ENCODE assay signal across 9 cellular contexts in the genomic region with DNA sequence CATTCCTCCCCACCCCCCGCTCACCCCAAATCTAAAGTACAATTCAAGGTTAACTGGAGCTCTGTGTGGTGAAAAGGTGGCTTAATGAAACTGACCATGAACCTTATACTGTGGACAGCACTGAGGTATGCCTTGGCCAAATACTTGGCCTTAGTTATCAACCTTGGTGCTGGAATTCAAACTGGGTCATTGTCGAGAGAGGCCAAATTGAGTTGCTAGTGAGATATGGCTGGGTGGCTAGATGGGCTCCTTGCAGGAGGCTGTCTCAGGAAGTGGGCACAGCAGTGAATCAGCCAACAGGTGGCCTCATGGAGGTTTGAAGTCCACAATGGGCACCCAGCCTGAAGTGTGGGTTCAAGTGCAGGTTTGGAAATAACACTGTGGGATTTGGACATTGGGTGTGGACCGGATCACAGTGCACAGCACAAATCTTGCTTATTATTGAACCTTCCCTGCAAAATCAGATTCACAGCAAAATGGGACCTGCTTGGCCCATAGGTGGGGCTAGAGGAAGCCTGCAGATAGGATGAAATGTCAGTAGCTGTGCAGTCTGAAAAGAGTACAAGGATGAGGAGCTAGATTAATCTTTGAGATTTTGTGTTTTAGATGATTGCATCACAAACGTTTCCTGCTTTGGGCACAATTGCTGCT. TPM values are rescaled to one million over a fixed set of nuclear protein-coding genes. Genes with fewer than 3 reads are reported as not detected.
A peak's percentile ranks its signal among the peaks of the same experiment; 100 is the strongest.
DNase-seq lines count a peak whose midpoint lies in the region; ATAC-seq, FAIRE-seq and TF ChIP-seq lines count a peak whose summit lies in the region.
"Had no signal": no experiment of that assay in that cellular context is flagged by ENCODE, and none has a peak within 500 bp of the region (broad histone marks: within the 10 kb centered on the region; RNA-seq: fewer than 3 reads in every experiment).

No MANE protein-coding gene starts in this region.

- peaks cover 0 to 15% (median 8%) of the 10 kb centered on the region in 7 donors for H3K4me1 Mint-ChIP-seq in naive thymus-derived CD4-positive, alpha-beta T cell

- no peaks in the 10 kb centered on the region for H3K36me3 Mint-ChIP-seq in naive thymus-derived CD4-positive, alpha-beta T cell

- H3K9me3 Mint-ChIP-seq in naive thymus-derived CD4-positive, alpha-beta T cell, result peaks cover 0 to 4% (median 0%) of the 10 kb centered on the region in 11 donors

- CTCF ChIA-PET in naive thymus-derived CD4-positive, alpha-beta T cell (lab: Charles Lee), result no interaction called here

- no peaks in the 10 kb centered on the region for H3K27me3 ChIP-seq in bronchial epithelial cell (ENCODE audit: control insufficient read depth, insufficient read depth, low read length)
- no peaks in the 10 kb centered on the region for H3K27me3 ChIP-seq in naive thymus-derived CD4-positive, alpha-beta T cell (ENCODE audit: control insufficient read depth in 2 of 2, insufficient read depth in 2 of 2, low read length in 2 of 2)

- no peak for FAIRE-seq in bronchial epithelial cell (lab: Jason Lieb, UNC)

- DNase-seq in DMS 273 (lab: John Stamatoyannopoulos, UW; ENCODE audit: unreplicated experiment) (peak; percentile 40), DMS 273 treated with DMSO at 0.1 percent for 48 hours (lab: John Stamatoyannopoulos, UW) (no peak), bronchial epithelial cell (ENCODE audit: low read depth) (peak; percentile 37), anterior cingulate cortex (lab: John Stamatoyannopoulos, UW) (no peak)
- peak in 2 of 9 donors; percentile 12 to 13 for DNase-seq in naive thymus-derived CD4-positive, alpha-beta T cell
- DNase-seq: 8988T had no signal

- H3K4me3 Mint-ChIP-seq in naive thymus-derived CD4-positive, alpha-beta T cell, result no peak overlapping the region

- H3K27ac Mint-ChIP-seq in naive thymus-derived CD4-positive, alpha-beta T cell, result no peak overlapping the region

- peak; percentile 41 for ATAC-seq in naive thymus-derived CD4-positive, alpha-beta T cell
- ATAC-seq in HG02970 (IDR thresholded peaks at IDR 0.05; ENCODE audit: low FRiP score, unreplicated experiment) (no peak), GM18517 (IDR thresholded peaks at IDR 0.05; ENCODE audit: unreplicated experiment) (no peak)

- no peak overlapping the region for H3K4me3 ChIP-seq in bronchial epithelial cell (ENCODE audit: low read depth, low read length)
- H3K4me3 ChIP-seq in naive thymus-derived CD4-positive, alpha-beta T cell (ENCODE audit: low read length), result no peak overlapping the region

- H3K9me3 ChIP-seq in naive thymus-derived CD4-positive, alpha-beta T cell (ENCODE audit: control insufficient read depth in 2 of 3, low read length in 3 of 3), result no peaks in the 10 kb centered on the region

- peaks cover 1% of the 10 kb centered on the region for H3K36me3 ChIP-seq in bronchial epithelial cell (ENCODE audit: control insufficient read depth, insufficient read depth, low read length)
- H3K36me3 ChIP-seq in naive thymus-derived CD4-positive, alpha-beta T cell (ENCODE audit: control insufficient read depth in 2 of 3, insufficient read depth in 3 of 3, low read length in 3 of 3), result no peaks in the 10 kb centered on the region

- no peaks in the 10 kb centered on the region for H3K4me1 ChIP-seq in naive thymus-derived CD4-positive, alpha-beta T cell (ENCODE audit: control insufficient read depth in 2 of 2, insufficient read depth in 2 of 2, low read length in 2 of 2)

- H3K27ac ChIP-seq in naive thymus-derived CD4-positive, alpha-beta T cell (ENCODE audit: low read depth, low read length), result no peak overlapping the region

- POLR2A ChIA-PET in naive thymus-derived CD4-positive, alpha-beta T cell (lab: Charles Lee), result no interaction called here

- TF ChIP-seq CTCF in LNCAP (IDR thresholded peaks at IDR 0.05) (peak; percentile 39), bronchial epithelial cell (IDR thresholded peaks at IDR 0.05; ENCODE audit: insufficient read depth, low read length, severe bottlenecking) (peak; percentile 61)

- H3K27me3 Mint-ChIP-seq in naive thymus-derived CD4-positive, alpha-beta T cell, result no peaks in the 10 kb centered on the region

- intact Hi-C loops in naive thymus-derived CD4-positive, alpha-beta T cell (cut with micrococcal nuclease), result loop anchor here in 1 of 2 donors (1.0 kb wide), 1 partner anchor 20 kb away; no protein-coding TSS in a partner anchor

RNA-seq across cellular contexts. Expression of a gene that starts 5.6 kb away (rescaled TPM):
- 16.6 and 19.5 TPM in 2 replicates for total RNA-seq in bronchial epithelial cell
- total RNA-seq in naive thymus-derived CD4-positive, alpha-beta T cell, result 1 to 10 TPM; 1.6 to 6.1 (median 3.0) TPM
- polyA plus RNA-seq in naive thymus-derived CD4-positive, alpha-beta T cell, result 1 to 10 TPM; 1.8 to 2.0 TPM

Comparison
In these comparisons a context has a peak if more than half of its experiments do, and no peak if none do; other contexts are left out.
1. DNase-seq: peak in DMS 273 (single experiment) and bronchial epithelial cell (single experiment); none in DMS 273 treated with DMSO at 0.1 percent for 48 hours (single experiment) and anterior cingulate cortex (0 of 58).